ENCODE assay signal across 10 cellular contexts in genomic region chr10:28592953-28593352, GRCh38.
DNase-seq lines count a peak whose midpoint lies in the region; ATAC-seq, FAIRE-seq and TF ChIP-seq lines count a peak whose summit lies in the region.
"Had no signal": no experiment of that assay in that cellular context is flagged by ENCODE, and none has a peak within 500 bp of the region (broad histone marks: within the 10 kb centered on the region; RNA-seq: fewer than 3 reads in every experiment).

No MANE protein-coding gene starts in this region.

- FAIRE-seq in keratinocyte (lab: Jason Lieb, UNC): peak; percentile 63

- peak; percentile 78 for ATAC-seq in activated T-helper 17 cell treated with anti-CD3 and anti-CD28 coated beads, Interleukin-2, amount 50 U/mL, for 72 hours (replicated peaks)
- ATAC-seq in GM18868 (IDR thresholded peaks at IDR 0.05; ENCODE audit: unreplicated experiment) (no peak), GM21576 (IDR thresholded peaks at IDR 0.05; ENCODE audit: unreplicated experiment) (no peak)

- no peaks in the 10 kb centered on the region for H3K27me3 ChIP-seq in HL-60 (ENCODE audit: insufficient read depth, poor library complexity, severe bottlenecking)
- no peaks in the 10 kb centered on the region for H3K27me3 ChIP-seq in keratinocyte (ENCODE audit: control insufficient read depth, extremely low read depth, insufficient read depth, low read length)
- H3K27me3 ChIP-seq: spleen had no signal

- peak overlapping the region; percentile 70 for H3K4me3 Mint-ChIP-seq in activated T-helper 17 cell treated with anti-CD3 and anti-CD28 coated beads, Interleukin-2, amount 50 U/mL, for 72 hours

- H4K20me1 ChIP-seq in keratinocyte (ENCODE audit: control insufficient read depth, extremely low read depth, insufficient read depth, low read length): peaks cover 12% of the 10 kb centered on the region

- no peak overlapping the region for H3K27ac ChIP-seq in HL-60 (replicated peaks)
- H3K27ac ChIP-seq in keratinocyte (ENCODE audit: control insufficient read depth, insufficient read depth, low read length): peak overlapping the region; percentile 48

- H3K79me2 ChIP-seq in keratinocyte (ENCODE audit: control insufficient read depth, insufficient read depth, low read length): peaks cover 76% of the 10 kb centered on the region

- no peak overlapping the region for H3K9ac ChIP-seq in keratinocyte (ENCODE audit: control insufficient read depth, extremely low read depth, insufficient read depth, low read length)

- TF ChIP-seq CTCF in AG09319 (IDR thresholded peaks at IDR 0.05; ENCODE audit: low read depth, low read length): no peak
- no peak for TF ChIP-seq CTCF in HL-60 (IDR thresholded peaks at IDR 0.05; ENCODE audit: insufficient read depth, low read length)
- TF ChIP-seq CTCF in keratinocyte (optimal IDR thresholded peaks at IDR 0.05 in 1 of 3, IDR thresholded peaks at IDR 0.05 in 1 of 3, conservative IDR thresholded peaks at IDR 0.05 in 1 of 3; ENCODE audit: extremely low read depth in 1 of 3, insufficient read depth in 2 of 3, low read length in 3 of 3): no peak

- H3K27ac Mint-ChIP-seq in activated T-helper 17 cell treated with anti-CD3 and anti-CD28 coated beads, Interleukin-2, amount 50 U/mL, for 72 hours: peak overlapping the region; percentile 92

- H3K4me3 ChIP-seq in HL-60 (replicated peaks; ENCODE audit: insufficient read depth, low read length) (no peak overlapping the region), keratinocyte (ENCODE audit: control insufficient read depth in 2 of 3, extremely low read depth in 1 of 3, insufficient read depth in 2 of 3, low read depth in 1 of 3, low read length in 3 of 3) (no peak overlapping the region)
- H3K4me3 ChIP-seq: spleen had no signal

- H3K9me3 Mint-ChIP-seq in activated T-helper 17 cell treated with anti-CD3 and anti-CD28 coated beads, Interleukin-2, amount 50 U/mL, for 72 hours: no peaks in the 10 kb centered on the region

- peaks cover 26% of the 10 kb centered on the region for H3K4me1 Mint-ChIP-seq in activated T-helper 17 cell treated with anti-CD3 and anti-CD28 coated beads, Interleukin-2, amount 50 U/mL, for 72 hours

- no peak overlapping the region for H3K4me2 ChIP-seq in keratinocyte (ENCODE audit: control insufficient read depth, extremely low read depth, insufficient read depth, low read depth, low read length)

- peak; percentile 15 for DNase-seq in AG09319 (ENCODE audit: extremely low read depth, low read depth)
- peak; percentile 10 to 23 for DNase-seq in HL-60 (ENCODE audit: low read depth in 1 of 2, low spot score in 1 of 2)
- peak; percentile 33 for DNase-seq in keratinocyte (ENCODE audit: low read depth, low spot score)
- no peak for DNase-seq in NCI-H2107 (lab: John Stamatoyannopoulos, UW)
- DNase-seq in HuH-7.5 (ENCODE audit: low spot score): no peak
- DNase-seq: NCI-H345, spleen had no signal

- H3K27me3 Mint-ChIP-seq in activated T-helper 17 cell treated with anti-CD3 and anti-CD28 coated beads, Interleukin-2, amount 50 U/mL, for 72 hours: no peaks in the 10 kb centered on the region

- dilution Hi-C loops in keratinocyte (cut with MboI; ENCODE audit: extremely low pct_ligation_motif_present, low sequenced_read_pairs): no loop called here

- peaks cover 9 to 10% of the 10 kb centered on the region in 2 experiments for H3K36me3 ChIP-seq in keratinocyte (ENCODE audit: control insufficient read depth in 2 of 2, extremely low read depth in 1 of 2, insufficient read depth in 2 of 2, low read length in 2 of 2)

- peaks cover 9% of the 10 kb centered on the region for H3K4me1 ChIP-seq in keratinocyte (ENCODE audit: control insufficient read depth, extremely low read depth, insufficient read depth, low read length)

- H3K9me3 ChIP-seq in keratinocyte (ENCODE audit: control insufficient read depth, low read depth, low read length): no peaks in the 10 kb centered on the region
- H3K9me3 ChIP-seq: spleen had no signal

- H3K36me3 Mint-ChIP-seq in activated T-helper 17 cell treated with anti-CD3 and anti-CD28 coated beads, Interleukin-2, amount 50 U/mL, for 72 hours (ENCODE audit: low read depth): peaks cover 98% of the 10 kb centered on the region

- H3K9me1 ChIP-seq in keratinocyte (ENCODE audit: control insufficient read depth, extremely low read depth, insufficient read depth, low read length): peaks cover 2% of the 10 kb centered on the region

- H2AFZ ChIP-seq in keratinocyte (ENCODE audit: control insufficient read depth, low read length): no peak overlapping the region

Comparison
In these comparisons a context has a peak if more than half of its experiments do, and no peak if none do; other contexts are left out.
1. DNase-seq: peak in AG09319 (single experiment), HL-60 (2 of 2) and keratinocyte (single experiment); none in NCI-H2107 (single experiment) and HuH-7.5 (single experiment).